Comparison of ENCODE assay signal across 9 cellular contexts in the genomic region with DNA sequence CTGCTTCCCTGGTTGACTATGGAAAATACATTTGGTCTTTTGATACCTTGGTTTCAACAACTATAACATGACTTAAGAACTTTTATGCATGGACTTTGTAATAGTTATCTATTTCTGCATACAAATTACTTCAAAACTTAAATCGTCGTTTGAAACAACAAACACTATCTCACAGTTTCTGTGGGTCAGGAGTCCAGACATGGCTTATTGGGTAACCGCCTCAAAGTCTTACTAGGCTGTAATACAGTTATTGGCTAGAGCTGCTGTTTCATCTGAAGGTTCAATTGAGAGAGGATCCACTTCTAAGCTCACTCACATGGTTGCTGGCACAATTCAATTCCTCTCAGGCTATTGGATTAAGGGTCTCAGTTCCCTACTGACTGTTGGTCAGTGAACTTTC.
"Had no signal": no experiment of that assay in that cellular context is flagged by ENCODE, and none has a peak within 500 bp of the region (broad histone marks: within the 10 kb centered on the region; RNA-seq: fewer than 3 reads in every experiment).

No MANE protein-coding gene starts in this region.

- H3K4me3 ChIP-seq: GM23248, HAP-1 had no signal

- H3K4me1 ChIP-seq: HAP-1 had no signal

- H3K27ac ChIP-seq: GM23248, HL-60, KMS-11 had no signal

- ATAC-seq: HCT116 had no signal

- H3K9me3 ChIP-seq: HAP-1 had no signal

- DNase-seq: GM23248, GOT3, H7, HFFc6, KBM-7 had no signal
